In genomic region chr4:154960476-154960875, GRCh38 we compare ENCODE assay signal across 27 cellular contexts.
DNase-seq lines count a peak whose midpoint lies in the region; ATAC-seq and TF ChIP-seq lines count a peak whose summit lies in the region.
"Had no signal": no experiment of that assay in that cellular context is flagged by ENCODE, and none has a peak within 500 bp of the region (broad histone marks: within the 10 kb centered on the region; RNA-seq: fewer than 3 reads in every experiment).

No MANE protein-coding gene starts in this region.

- H3K9me3 ChIP-seq in OCI-LY3 (ENCODE audit: insufficient read depth, low read length), result peaks cover 6% of the 10 kb centered on the region; the same call in 1 of the 2 replicates
- H3K9me3 ChIP-seq: lower lobe of right lung, mucosa of descending colon, uterus had no signal

- TF ChIP-seq CTCF in OCI-LY3 (IDR thresholded peaks at IDR 0.05; ENCODE audit: low read depth, low read length), result no peak

- peak overlapping the region; percentile 36 for H3K4me3 ChIP-seq in OCI-LY3 (ENCODE audit: low read length)
- H3K4me3 ChIP-seq: K562, lower lobe of right lung, mucosa of descending colon, uterus had no signal

- no peaks in the 10 kb centered on the region for H4K20me1 ChIP-seq in OCI-LY3 (ENCODE audit: insufficient read depth, low read length)

- no peaks in the 10 kb centered on the region for H3K36me3 Mint-ChIP-seq in activated naive CD8-positive, alpha-beta T cell treated with anti-CD3 and anti-CD28 coated beads for 36 hours
- no peaks in the 10 kb centered on the region for H3K36me3 Mint-ChIP-seq in immature natural killer cell
- H3K36me3 Mint-ChIP-seq: CD8-positive, alpha-beta T cell; natural killer cell treated with Interleukin-12 subunit alpha and Interleukin-12 subunit beta and Interleukin-15 and Interleukin-18, amount 100 ng/mL, for 72 hours had no signal

- H2AFZ ChIP-seq in OCI-LY3 (ENCODE audit: low read depth, low read length), result no peak overlapping the region

- peaks cover 2% of the 10 kb centered on the region for H3K9me3 Mint-ChIP-seq in activated naive CD8-positive, alpha-beta T cell treated with anti-CD3 and anti-CD28 coated beads for 36 hours
- peaks cover 3 to 26% (median 9%) of the 10 kb centered on the region in 6 donors for H3K9me3 Mint-ChIP-seq in immature natural killer cell

- no peak overlapping the region for H3K27ac Mint-ChIP-seq in activated naive CD8-positive, alpha-beta T cell treated with anti-CD3 and anti-CD28 coated beads for 36 hours
- no peak overlapping the region for H3K27ac Mint-ChIP-seq in immature natural killer cell
- H3K27ac Mint-ChIP-seq: CD8-positive, alpha-beta T cell; H9; natural killer cell treated with Interleukin-12 subunit alpha and Interleukin-12 subunit beta and Interleukin-15 and Interleukin-18, amount 100 ng/mL, for 72 hours; stimulated activated naive CD8-positive, alpha-beta T cell treated with anti-CD3 and anti-CD28 coated beads, Interleukin-15, amount 100 ng/mL, for 72 hours; T-helper 17 cell had no signal

- peaks cover 10% of the 10 kb centered on the region for H3K36me3 ChIP-seq in OCI-LY3 (replicated peaks; ENCODE audit: low read depth, low read length)
- H3K36me3 ChIP-seq: lower lobe of right lung, uterus had no signal

- H3K4me1 ChIP-seq in OCI-LY3 (ENCODE audit: low read length), result peaks cover 24% of the 10 kb centered on the region
- H3K4me1 ChIP-seq: lower lobe of right lung, uterus had no signal

- no peak overlapping the region for H3K4me3 Mint-ChIP-seq in activated naive CD8-positive, alpha-beta T cell treated with anti-CD3 and anti-CD28 coated beads for 36 hours
- H3K4me3 Mint-ChIP-seq in immature natural killer cell, result no peak overlapping the region
- H3K4me3 Mint-ChIP-seq: CD8-positive, alpha-beta T cell; H9; natural killer cell treated with Interleukin-12 subunit alpha and Interleukin-12 subunit beta and Interleukin-15 and Interleukin-18, amount 100 ng/mL, for 72 hours; stimulated activated naive CD8-positive, alpha-beta T cell treated with anti-CD3 and anti-CD28 coated beads, Interleukin-15, amount 100 ng/mL, for 72 hours; T-helper 17 cell had no signal

- DNase-seq in SK-N-DZ (ENCODE audit: low spot score) (no peak), immature natural killer cell (no peak)
- DNase-seq in activated naive CD8-positive, alpha-beta T cell treated with anti-CD3 and anti-CD28 coated beads for 36 hours, result no peak
- DNase-seq: activated CD4-positive, alpha-beta T cell treated with anti-CD3 and anti-CD28 coated beads for 4 hours; activated effector memory CD4-positive, alpha-beta T cell treated with anti-CD3 and anti-CD28 coated beads, Interleukin-2, amount 50 U/mL, for 16 hours; activated T-cell treated with anti-CD3 and anti-CD28 coated beads, Interleukin-2, amount 50 U/mL, for 1 hour; AML-193; CD8-positive, alpha-beta T cell; H9; head of caudate nucleus; lower lobe of right lung; mucosa of descending colon; NCI-H1105; NCI-H2029 treated with DMSO at 0.1 percent for 48 hours; NCI-H345; NCI-H748 treated with DMSO at 0.1 percent for 48 hours; RPMI8226; stimulated activated naive CD8-positive, alpha-beta T cell treated with anti-CD3 and anti-CD28 coated beads, Interleukin-15, amount 100 ng/mL, for 72 hours; T-helper 17 cell; uterus had no signal

- peaks cover 5% of the 10 kb centered on the region for H3K27me3 Mint-ChIP-seq in activated naive CD8-positive, alpha-beta T cell treated with anti-CD3 and anti-CD28 coated beads for 36 hours
- H3K27me3 Mint-ChIP-seq in immature natural killer cell (ENCODE audit: low read depth in 3 of 3), result peaks cover 0 to 2% (median 0%) of the 10 kb centered on the region in 3 donors
- H3K27me3 Mint-ChIP-seq: natural killer cell treated with Interleukin-12 subunit alpha and Interleukin-12 subunit beta and Interleukin-15 and Interleukin-18, amount 100 ng/mL, for 72 hours; stimulated activated naive CD8-positive, alpha-beta T cell treated with anti-CD3 and anti-CD28 coated beads, Interleukin-15, amount 100 ng/mL, for 72 hours had no signal

- ATAC-seq in GM18498 (IDR thresholded peaks at IDR 0.05; ENCODE audit: unreplicated experiment) (peak; percentile 44), GM19351 (IDR thresholded peaks at IDR 0.05; ENCODE audit: unreplicated experiment) (peak; percentile 56), HG02885 (IDR thresholded peaks at IDR 0.05; ENCODE audit: poor library complexity, unreplicated experiment) (peak; percentile 48), HG03135 (IDR thresholded peaks at IDR 0.05; ENCODE audit: unreplicated experiment) (no peak)
- ATAC-seq: CD8-positive, alpha-beta T cell; K562; lower lobe of right lung; mucosa of descending colon; natural killer cell treated with Interleukin-12 subunit alpha and Interleukin-12 subunit beta and Interleukin-15 and Interleukin-18, amount 100 ng/mL, for 72 hours; stimulated activated naive CD8-positive, alpha-beta T cell treated with anti-CD3 and anti-CD28 coated beads, Interleukin-15, amount 100 ng/mL, for 72 hours; T-helper 17 cell had no signal

- H3K4me1 Mint-ChIP-seq in activated naive CD8-positive, alpha-beta T cell treated with anti-CD3 and anti-CD28 coated beads for 36 hours, result no peaks in the 10 kb centered on the region
- H3K4me1 Mint-ChIP-seq in immature natural killer cell, result no peaks in the 10 kb centered on the region
- H3K4me1 Mint-ChIP-seq: stimulated activated naive CD8-positive, alpha-beta T cell treated with anti-CD3 and anti-CD28 coated beads, Interleukin-15, amount 100 ng/mL, for 72 hours; T-helper 17 cell had no signal

- no peak overlapping the region; the same call in 1 of the 2 replicates for H3K9ac ChIP-seq in OCI-LY3 (ENCODE audit: low read length)

- H3K79me2 ChIP-seq in OCI-LY3 (ENCODE audit: low read length), result no peaks in the 10 kb centered on the region

- no peaks in the 10 kb centered on the region for H3K27me3 ChIP-seq in OCI-LY3 (ENCODE audit: low read depth, low read length)
- H3K27me3 ChIP-seq: uterus had no signal

- peak overlapping the region; percentile 64 for H3K27ac ChIP-seq in OCI-LY3 (ENCODE audit: low read length)
- H3K27ac ChIP-seq: lower lobe of right lung, uterus had no signal

- H3K4me2 ChIP-seq in OCI-LY3 (ENCODE audit: low read length), result peak overlapping the region; percentile 50
